Comparison of ENCODE assay signal across 1 cellular context in genomic region chr3:113552851-113553250, GRCh38.
TF ChIP-seq lines count a peak whose summit lies in the region.

No MANE protein-coding gene starts in this region.

TF ChIP-seq in HCT116, 20 proteins besides CTCF, POLR2A, EP300 and RAD21 (continued from another document):
- TF ChIP-seq, protein P1, sequence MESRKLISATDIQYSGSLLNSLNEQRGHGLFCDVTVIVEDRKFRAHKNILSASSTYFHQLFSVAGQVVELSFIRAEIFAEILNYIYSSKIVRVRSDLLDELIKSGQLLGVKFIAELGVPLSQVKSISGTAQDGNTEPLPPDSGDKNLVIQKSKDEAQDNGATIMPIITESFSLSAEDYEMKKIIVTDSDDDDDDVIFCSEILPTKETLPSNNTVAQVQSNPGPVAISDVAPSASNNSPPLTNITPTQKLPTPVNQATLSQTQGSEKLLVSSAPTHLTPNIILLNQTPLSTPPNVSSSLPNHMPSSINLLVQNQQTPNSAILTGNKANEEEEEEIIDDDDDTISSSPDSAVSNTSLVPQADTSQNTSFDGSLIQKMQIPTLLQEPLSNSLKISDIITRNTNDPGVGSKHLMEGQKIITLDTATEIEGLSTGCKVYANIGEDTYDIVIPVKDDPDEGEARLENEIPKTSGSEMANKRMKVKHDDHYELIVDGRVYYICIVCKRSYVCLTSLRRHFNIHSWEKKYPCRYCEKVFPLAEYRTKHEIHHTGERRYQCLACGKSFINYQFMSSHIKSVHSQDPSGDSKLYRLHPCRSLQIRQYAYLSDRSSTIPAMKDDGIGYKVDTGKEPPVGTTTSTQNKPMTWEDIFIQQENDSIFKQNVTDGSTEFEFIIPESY (IDR thresholded peaks at IDR 0.05; ENCODE audit: extremely low read depth, insufficient replicate concordance, low read length), result no peak
- TF ChIP-seq SRF (IDR thresholded peaks at IDR 0.05; ENCODE audit: low read depth) (no peak), TCF7L2 (IDR thresholded peaks at IDR 0.05; ENCODE audit: borderline replicate concordance, extremely low read depth, insufficient read depth, insufficient read length) (no peak), JUND (IDR thresholded peaks at IDR 0.05) (no peak)
